In genomic region chr1:10832703-10833102, GRCh38 we compare ENCODE assay signal across 12 cellular contexts.
"Had no signal": no experiment of that assay in that cellular context is flagged by ENCODE, and none has a peak within 500 bp of the region (broad histone marks: within the 10 kb centered on the region; RNA-seq: fewer than 3 reads in every experiment).

No MANE protein-coding gene starts in this region.

- H3K9me3 ChIP-seq: gastrocnemius medialis, pancreas, thyroid gland had no signal

- H3K4me1 ChIP-seq: pancreas had no signal

- H3K9me3 Mint-ChIP-seq: activated CD4-positive, alpha-beta memory T cell treated with anti-CD3 and anti-CD28 coated beads, Interleukin-2, amount 10 ng/mL, durations not matched to agents 7 days and 5 days had no signal

- H3K36me3 ChIP-seq: gastrocnemius medialis, pancreas, thyroid gland had no signal

- H3K27me3 ChIP-seq: pancreas, thyroid gland had no signal

- ATAC-seq: activated CD4-positive, alpha-beta T cell treated with anti-CD3 and anti-CD28 coated beads for 36 hours; gastrocnemius medialis; left ventricle myocardium superior; pancreas had no signal

- H3K4me3 Mint-ChIP-seq: activated CD4-positive, alpha-beta memory T cell treated with anti-CD3 and anti-CD28 coated beads, Interleukin-2, amount 10 ng/mL, durations not matched to agents 7 days and 5 days; activated CD4-positive, alpha-beta T cell treated with anti-CD3 and anti-CD28 coated beads for 36 hours had no signal

- H3K27ac ChIP-seq: pancreas, thyroid gland had no signal

- H3K27ac Mint-ChIP-seq: activated CD4-positive, alpha-beta memory T cell treated with anti-CD3 and anti-CD28 coated beads, Interleukin-2, amount 10 ng/mL, durations not matched to agents 7 days and 5 days; activated CD4-positive, alpha-beta T cell treated with anti-CD3 and anti-CD28 coated beads for 36 hours had no signal

- H3K4me1 Mint-ChIP-seq: activated CD4-positive, alpha-beta T cell treated with anti-CD3 and anti-CD28 coated beads for 36 hours had no signal

- H3K4me3 ChIP-seq: gastrocnemius medialis, pancreas, thyroid gland had no signal

- DNase-seq: activated CD4-positive, alpha-beta memory T cell treated with anti-CD3 and anti-CD28 coated beads, Interleukin-2, amount 10 ng/mL, durations not matched to agents 7 days and 5 days; activated CD4-positive, alpha-beta T cell treated with anti-CD3 and anti-CD28 coated beads for 36 hours; activated CD8-positive, alpha-beta memory T cell treated with anti-CD3 and anti-CD28 coated beads, Interleukin-2, amount 50 U/mL, for 4 hours; aorta; gastrocnemius medialis; islet precursor cell; left ventricle myocardium superior; mesendoderm; pancreas; small intestine; T-helper 9 cell; thyroid gland had no signal
